21 cellular contexts compared by ENCODE assay signal in the genomic region with DNA sequence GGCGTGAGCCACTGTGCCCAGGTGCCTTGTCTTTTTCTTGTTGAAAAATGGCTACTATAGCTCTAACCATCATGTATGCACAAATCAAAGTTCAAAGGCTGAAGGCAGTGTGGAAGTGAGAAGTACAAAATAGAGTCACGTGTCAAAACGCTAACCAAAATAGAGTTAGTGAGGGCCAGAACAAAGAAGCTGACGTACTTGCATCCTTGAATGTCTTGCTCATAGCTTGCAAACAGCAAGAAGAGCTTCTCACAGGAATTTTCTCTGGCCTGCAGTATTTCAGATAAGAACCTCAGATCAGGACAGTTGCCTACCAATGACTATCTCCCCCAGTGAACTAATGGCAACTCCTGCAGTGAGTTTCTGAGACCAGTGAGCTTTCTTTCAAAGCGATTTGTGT.
DNase-seq lines count a peak whose midpoint lies in the region; ATAC-seq and TF ChIP-seq lines count a peak whose summit lies in the region.
"Had no signal": no experiment of that assay in that cellular context is flagged by ENCODE, and none has a peak within 500 bp of the region (broad histone marks: within the 10 kb centered on the region; RNA-seq: fewer than 3 reads in every experiment).

No MANE protein-coding gene starts in this region.

- H3K27me3 ChIP-seq in right cardiac atrium (ENCODE audit: control insufficient read depth, insufficient read depth) (no peaks in the 10 kb centered on the region), endodermal cell (ENCODE audit: control insufficient read depth, insufficient read depth, low read length, poor library complexity, severe bottlenecking) (no peaks in the 10 kb centered on the region), colonic mucosa (no peaks in the 10 kb centered on the region), brain microvascular endothelial cell (replicated peaks) (no peaks in the 10 kb centered on the region)
- H3K27me3 ChIP-seq: Peyer's patch had no signal

- H3K27ac Mint-ChIP-seq in endodermal cell (no peak overlapping the region), Calu3 (ENCODE audit: unreplicated experiment) (no peak overlapping the region)
- H3K27ac Mint-ChIP-seq: B cell, CD14-positive monocyte, H9, HFFc6 had no signal

- intact Hi-C loops in right cardiac atrium (cut with DNase I): no loop called here
- intact Hi-C loops in cardiac septum (cut with DNase I): no loop called here
- intact Hi-C loops in colonic mucosa (cut with DNase I): no loop called here
- intact Hi-C loops in Calu3 (cut with micrococcal nuclease; ENCODE audit: unreplicated experiment): no loop called here

- no TSS peak for BruUV-seq in Calu3 (replicated peaks; lab: Mats Ljungman, UMichigan)

- H3K36me3 ChIP-seq in endodermal cell (ENCODE audit: control insufficient read depth, insufficient read depth, low read length) (no peaks in the 10 kb centered on the region), mesodermal cell (ENCODE audit: control insufficient read depth, insufficient read depth, low read length) (no peaks in the 10 kb centered on the region), colonic mucosa (no peaks in the 10 kb centered on the region), brain microvascular endothelial cell (replicated peaks) (no peaks in the 10 kb centered on the region)
- H3K36me3 ChIP-seq: Peyer's patch had no signal

- H3K9ac ChIP-seq in endodermal cell (ENCODE audit: extremely low read depth, low read length, poor library complexity, severe bottlenecking) (no peak overlapping the region), colonic mucosa (ENCODE audit: low read depth in 2 of 2, low read length in 2 of 2) (no peak overlapping the region)

- no peak for TF ChIP-seq CTCF in endodermal cell (conservative IDR thresholded peaks at IDR 0.05)
- TF ChIP-seq CTCF in colonic mucosa (IDR thresholded peaks at IDR 0.05): no peak
- TF ChIP-seq CTCF in brain microvascular endothelial cell (IDR thresholded peaks at IDR 0.05; ENCODE audit: low read depth, low read length, missing control alignments): no peak
- TF ChIP-seq CTCF in Calu3 (IDR thresholded peaks at IDR 0.05; ENCODE audit: unreplicated experiment): no peak

- H3K4me3 Mint-ChIP-seq in endodermal cell: no peak overlapping the region
- H3K4me3 Mint-ChIP-seq in Calu3 (ENCODE audit: low read depth, unreplicated experiment): no peak overlapping the region
- H3K4me3 Mint-ChIP-seq: B cell, CD14-positive monocyte, H9, HFFc6 had no signal

- peaks cover 26% of the 10 kb centered on the region for H3K9me3 Mint-ChIP-seq in endodermal cell
- H3K9me3 Mint-ChIP-seq in Calu3 (ENCODE audit: low read depth, unreplicated experiment): peaks cover 9% of the 10 kb centered on the region

- 49% methylated on average over 5 of the region's 5 CpGs for WGBS in right cardiac atrium
- WGBS in endodermal cell (ENCODE audit: insufficient coverage in 1 of 2, insufficient read length in 1 of 2), 2 experiments: 89 to 91% methylated on average over 4 to 5 of the region's 5 CpGs
- WGBS in mesodermal cell (ENCODE audit: insufficient coverage in 2 of 2), 2 experiments: 80 to 85% methylated on average over 3 to 4 of the region's 5 CpGs

- peak; percentile 53 to 55 for ATAC-seq in right cardiac atrium
- ATAC-seq: A549 had no signal

- H3K4me1 ChIP-seq in right cardiac atrium (ENCODE audit: control insufficient read depth, insufficient read depth, low read length) (no peaks in the 10 kb centered on the region), endodermal cell (ENCODE audit: control insufficient read depth, insufficient read depth, low read length) (no peaks in the 10 kb centered on the region), mesodermal cell (ENCODE audit: control insufficient read depth, insufficient read depth, low read length, poor library complexity, severe bottlenecking) (no peaks in the 10 kb centered on the region), colonic mucosa (no peaks in the 10 kb centered on the region)
- H3K4me1 ChIP-seq: A549, Peyer's patch had no signal

- CTCF ChIA-PET in Calu3 (lab: Charles Lee): no interaction called here

- H3K36me3 Mint-ChIP-seq in endodermal cell (ENCODE audit: low read depth): peaks cover 17% of the 10 kb centered on the region
- no peaks in the 10 kb centered on the region for H3K36me3 Mint-ChIP-seq in Calu3 (ENCODE audit: insufficient read depth, unreplicated experiment)
- H3K36me3 Mint-ChIP-seq: CD14-positive monocyte had no signal

- in situ Hi-C loops in brain microvascular endothelial cell (cut with HindIII; ENCODE audit: low pct_ligation_motif_present, low sequenced_read_pairs): no loop called here

- no peak overlapping the region for H3K27ac ChIP-seq in right cardiac atrium (ENCODE audit: low read length)
- H3K27ac ChIP-seq in endodermal cell (ENCODE audit: low read depth, low read length): peak overlapping the region; percentile 5
- peak overlapping the region; percentile 41 for H3K27ac ChIP-seq in mesodermal cell (ENCODE audit: low read depth, low read length, severe bottlenecking)
- no peak overlapping the region for H3K27ac ChIP-seq in colonic mucosa
- no peak overlapping the region for H3K27ac ChIP-seq in brain microvascular endothelial cell
- H3K27ac ChIP-seq: A549, Peyer's patch had no signal

- H3K4me1 Mint-ChIP-seq in endodermal cell: peaks cover 3% of the 10 kb centered on the region
- no peaks in the 10 kb centered on the region for H3K4me1 Mint-ChIP-seq in Calu3 (ENCODE audit: low read depth, unreplicated experiment)
- H3K4me1 Mint-ChIP-seq: B cell, CD14-positive monocyte had no signal

- H3K4me3 ChIP-seq in right cardiac atrium (ENCODE audit: low read length) (no peak overlapping the region), endodermal cell (ENCODE audit: low read length) (no peak overlapping the region), mesodermal cell (ENCODE audit: extremely low read depth, insufficient read depth, low read length, poor library complexity, severe bottlenecking) (no peak overlapping the region), colonic mucosa (no peak overlapping the region), brain microvascular endothelial cell (ENCODE audit: low read depth, low read length) (no peak overlapping the region)
- H3K4me3 ChIP-seq: A549, Peyer's patch had no signal

- DNase-seq in right cardiac atrium (no peak), cardiac septum (ENCODE audit: low spot score) (no peak), endodermal cell (no peak), DMS 273 (lab: John Stamatoyannopoulos, UW; ENCODE audit: unreplicated experiment) (no peak), colonic mucosa (no peak), brain microvascular endothelial cell (no peak), Calu3 (no peak)
- DNase-seq: H9, HFFc6, KG1, NCI-H1092 treated with DMSO at 0.1 percent for 48 hours, NCI-H1436 treated with DMSO at 0.1 percent for 48 hours, NCI-H1930, NCI-H2227 treated with DMSO at 0.1 percent for 48 hours, NCI-H510A, NCI-H748 treated with DMSO at 0.1 percent for 48 hours, Peyer's patch had no signal

- no peaks in the 10 kb centered on the region for H3K27me3 Mint-ChIP-seq in endodermal cell (ENCODE audit: insufficient read depth)
- no peaks in the 10 kb centered on the region for H3K27me3 Mint-ChIP-seq in Calu3 (ENCODE audit: unreplicated experiment)
- H3K27me3 Mint-ChIP-seq: B cell had no signal

- H3K9me3 ChIP-seq in right cardiac atrium (ENCODE audit: control insufficient read depth, low read length) (no peaks in the 10 kb centered on the region), endodermal cell (ENCODE audit: control insufficient read depth, low read length) (peaks cover 17% of the 10 kb centered on the region), mesodermal cell (ENCODE audit: control insufficient read depth, low read length) (peaks cover 13% of the 10 kb centered on the region), colonic mucosa (no peaks in the 10 kb centered on the region)
- H3K9me3 ChIP-seq: A549, Peyer's patch had no signal

Comparison
In these comparisons a context has a peak if more than half of its experiments do, and no peak if none do; other contexts are left out.
1. H3K27ac ChIP-seq: peak in endodermal cell (single experiment) and mesodermal cell (single experiment); none in right cardiac atrium (single experiment), colonic mucosa (single experiment) and brain microvascular endothelial cell (single experiment).